ENCODE assay signal across 8 cellular contexts in the genomic region with DNA sequence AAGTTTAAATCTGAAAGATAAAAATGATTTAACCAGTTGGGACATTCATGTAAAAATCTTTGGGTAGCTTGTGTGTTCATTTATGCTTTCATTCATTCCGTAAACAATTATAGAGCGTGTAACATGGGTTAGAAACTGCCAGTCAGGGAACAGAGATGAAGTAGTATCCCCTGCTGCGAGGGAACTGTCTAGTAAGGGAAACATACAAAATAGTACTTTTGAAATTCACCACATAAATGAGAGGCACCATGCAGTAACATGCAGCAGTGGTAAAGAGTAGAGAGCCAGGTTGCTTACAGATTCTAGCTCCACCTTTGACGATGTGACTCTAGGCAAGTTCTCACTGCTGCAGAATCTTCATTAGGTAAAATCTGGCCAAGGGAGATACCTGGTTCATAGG. TPM values are rescaled to one million over a fixed set of nuclear protein-coding genes. Genes with fewer than 3 reads are reported as not detected.
DNase-seq lines count a peak whose midpoint lies in the region; ATAC-seq and TF ChIP-seq lines count a peak whose summit lies in the region.

No MANE protein-coding gene starts in this region.

- H3K27me3 Mint-ChIP-seq in neural crest cell (ENCODE audit: low read depth): no peaks in the 10 kb centered on the region

- no peaks in the 10 kb centered on the region for H3K9me3 Mint-ChIP-seq in neural crest cell

- H3K4me3 ChIP-seq in choroid plexus epithelial cell (ENCODE audit: low read depth, low read length): peak overlapping the region; percentile 92

- TF ChIP-seq CTCF in choroid plexus epithelial cell (conservative IDR thresholded peaks at IDR 0.05; ENCODE audit: low read depth, low read length): no peak
- TF ChIP-seq CTCF in neural crest cell (conservative IDR thresholded peaks at IDR 0.05): no peak

- DNase-seq in EL (peak; percentile 6), NAMALWA (ENCODE audit: low spot score) (peak; percentile 38), choroid plexus epithelial cell (ENCODE audit: low read depth) (peak; percentile 66), neural crest cell (ENCODE audit: low read depth, low spot score) (no peak), amniotic stem cell (lab: John Stamatoyannopoulos, UW) (no peak)

- H3K4me3 Mint-ChIP-seq in neural crest cell: peak overlapping the region; percentile 99

- H3K4me1 Mint-ChIP-seq in neural crest cell: peaks cover 44% of the 10 kb centered on the region

- H3K36me3 Mint-ChIP-seq in neural crest cell (ENCODE audit: low read depth): no peaks in the 10 kb centered on the region

- ATAC-seq in HG02763 (IDR thresholded peaks at IDR 0.05; ENCODE audit: unreplicated experiment): no peak
- ATAC-seq in activated CD4-positive, CD25-positive, alpha-beta regulatory T cell treated with anti-CD3 and anti-CD28 coated beads, Interleukin-2, amount 50 U/mL, for 24 hours: no peak
- ATAC-seq in GM19397 (IDR thresholded peaks at IDR 0.05; ENCODE audit: unreplicated experiment): no peak

- peak overlapping the region; percentile 85 for H3K27ac Mint-ChIP-seq in neural crest cell (ENCODE audit: unreplicated experiment)

RNA-seq across cellular contexts. Expression of a gene that starts 0.9 kb away (rescaled TPM):
- total RNA-seq in neural crest cell: 23.1 and 24.2 TPM in 2 replicates

RNA-seq across cellular contexts. Expression of a gene that starts 1.2 kb away (rescaled TPM):
- total RNA-seq in neural crest cell: 50.5 and 51.1 TPM in 2 replicates

Comparison
In these comparisons a context has a peak if more than half of its experiments do, and no peak if none do; other contexts are left out.
1. DNase-seq: peak in EL (single experiment), NAMALWA (single experiment) and choroid plexus epithelial cell (single experiment); none in neural crest cell (single experiment) and amniotic stem cell (single experiment).